Comparison of ENCODE assay signal across 18 cellular contexts in genomic region chr6:159646136-159646535, GRCh38.
"Had no signal": no experiment of that assay in that cellular context is flagged by ENCODE, and none has a peak within 500 bp of the region (broad histone marks: within the 10 kb centered on the region; RNA-seq: fewer than 3 reads in every experiment).

No MANE protein-coding gene starts in this region.

- H3K27ac ChIP-seq: body of pancreas, dorsolateral prefrontal cortex, SK-N-MC, stomach, upper lobe of left lung had no signal

- H3K4me1 ChIP-seq: body of pancreas, stomach, upper lobe of left lung had no signal

- FAIRE-seq: colon had no signal

- DNase-seq: activated CD4-positive, alpha-beta memory T cell treated with anti-CD3 and anti-CD28 coated beads for 36 hours; activated CD4-positive, alpha-beta T cell treated with anti-CD3 and anti-CD28 coated beads for 4 hours; activated naive CD4-positive, alpha-beta T cell; activated naive CD8-positive, alpha-beta T cell treated with anti-CD3 and anti-CD28 coated beads for 36 hours; activated T-cell treated with anti-CD3 and anti-CD28 coated beads for 4 hours; body of pancreas; caudate nucleus; dorsolateral prefrontal cortex; mesendoderm; naive thymus-derived CD8-positive, alpha-beta T cell; stimulated activated CD4-positive, alpha-beta T cell treated with anti-CD3 and anti-CD28 coated beads, Interleukin-15, amount 100 ng/mL, for 24 hours; stimulated activated CD4-positive, alpha-beta T cell treated with anti-CD3 and anti-CD28 coated beads, Interleukin-2, amount 100 ng/mL, for 48 hours; stomach; upper lobe of left lung had no signal

- H3K9me3 ChIP-seq: body of pancreas, stomach, upper lobe of left lung had no signal

- H3K27ac Mint-ChIP-seq: activated CD4-positive, alpha-beta memory T cell treated with anti-CD3 and anti-CD28 coated beads for 36 hours; activated naive CD8-positive, alpha-beta T cell treated with anti-CD3 and anti-CD28 coated beads for 36 hours; activated T-helper 1 cell treated with anti-CD3 and anti-CD28 coated beads, Interleukin-12 subunit alpha, Interleukin-12 subunit beta, Interleukin-2, Interleukin-4 antibody, amounts not matched to agents 30 ng/mL and 10 ng/mL and 1 ng/mL, durations not matched to agents 14 hours and 24 hours and 36 hours; WTC11 had no signal

- H3K4me3 Mint-ChIP-seq: activated CD4-positive, alpha-beta memory T cell treated with anti-CD3 and anti-CD28 coated beads for 36 hours; activated naive CD8-positive, alpha-beta T cell treated with anti-CD3 and anti-CD28 coated beads for 36 hours; activated T-helper 1 cell treated with anti-CD3 and anti-CD28 coated beads, Interleukin-12 subunit alpha, Interleukin-12 subunit beta, Interleukin-2, Interleukin-4 antibody, amounts not matched to agents 30 ng/mL and 10 ng/mL and 1 ng/mL, durations not matched to agents 14 hours and 24 hours and 36 hours; naive thymus-derived CD8-positive, alpha-beta T cell; WTC11 had no signal

- ATAC-seq: body of pancreas; naive thymus-derived CD8-positive, alpha-beta T cell; WTC11 had no signal

- H3K4me1 Mint-ChIP-seq: WTC11 had no signal

- H3K4me3 ChIP-seq: body of pancreas, dorsolateral prefrontal cortex, SK-N-MC, stomach, upper lobe of left lung had no signal

- H3K27me3 ChIP-seq: body of pancreas, stomach, upper lobe of left lung had no signal

- H3K27me3 Mint-ChIP-seq: activated CD4-positive, alpha-beta memory T cell treated with anti-CD3 and anti-CD28 coated beads for 36 hours; activated naive CD8-positive, alpha-beta T cell treated with anti-CD3 and anti-CD28 coated beads for 36 hours; naive thymus-derived CD8-positive, alpha-beta T cell had no signal

- H3K9me3 Mint-ChIP-seq: activated T-helper 1 cell treated with anti-CD3 and anti-CD28 coated beads, Interleukin-12 subunit alpha, Interleukin-12 subunit beta, Interleukin-2, Interleukin-4 antibody, amounts not matched to agents 30 ng/mL and 10 ng/mL and 1 ng/mL, durations not matched to agents 14 hours and 24 hours and 36 hours had no signal
